13 cellular contexts compared by ENCODE assay signal in genomic region chr6:165704001-165704748, GRCh38. TPM values are rescaled to one million over a fixed set of nuclear protein-coding genes. Genes with fewer than 3 reads are reported as not detected.
DNase-seq lines count a peak whose midpoint lies in the region; ATAC-seq, FAIRE-seq and TF ChIP-seq lines count a peak whose summit lies in the region.
"Had no signal": no experiment of that assay in that cellular context is flagged by ENCODE, and none has a peak within 500 bp of the region (broad histone marks: within the 10 kb centered on the region; RNA-seq: fewer than 3 reads in every experiment).

No MANE protein-coding gene starts in this region.

- H3K4me3 ChIP-seq in astrocyte (ENCODE audit: insufficient read depth, low read depth, low read length): no peak overlapping the region
- H3K4me3 ChIP-seq: BLaER1, hepatocyte, right atrium auricular region had no signal

- H2AFZ ChIP-seq in astrocyte (ENCODE audit: low read depth, low read length): peak overlapping the region; percentile 48
- H2AFZ ChIP-seq: hepatocyte had no signal

- H3K27ac Mint-ChIP-seq in astrocyte (ENCODE audit: unreplicated experiment): no peak overlapping the region
- H3K27ac Mint-ChIP-seq in activated T-cell treated with anti-CD3 and anti-CD28 coated beads, Interleukin-2, amount 50 U/mL, for 24 hours: no peak overlapping the region

- TF ChIP-seq CTCF in astrocyte (IDR thresholded peaks at IDR 0.05; ENCODE audit: insufficient read depth, low read depth, low read length): no peak

- TF ChIP-seq POLR2A in GM18505 (IDR thresholded peaks at IDR 0.05; ENCODE audit: borderline replicate concordance, extremely low read depth, insufficient read depth, insufficient read length): no peak

- H3K4me1 Mint-ChIP-seq in astrocyte (ENCODE audit: low read depth, unreplicated experiment): peaks cover 23% of the 10 kb centered on the region
- H3K4me1 Mint-ChIP-seq in activated T-cell treated with anti-CD3 and anti-CD28 coated beads, Interleukin-2, amount 50 U/mL, for 24 hours (ENCODE audit: low read depth): no peaks in the 10 kb centered on the region

- H3K36me3 Mint-ChIP-seq in astrocyte (ENCODE audit: low read depth, unreplicated experiment): no peaks in the 10 kb centered on the region
- H3K36me3 Mint-ChIP-seq in activated T-cell treated with anti-CD3 and anti-CD28 coated beads, Interleukin-2, amount 50 U/mL, for 24 hours (ENCODE audit: low read depth): no peaks in the 10 kb centered on the region

- H3K9me3 ChIP-seq in astrocyte (ENCODE audit: insufficient read depth, low read depth, low read length): peaks cover 4% of the 10 kb centered on the region
- H3K9me3 ChIP-seq: BLaER1 had no signal

- H3K27ac ChIP-seq in astrocyte (ENCODE audit: low read depth, low read length): no peak overlapping the region
- H3K27ac ChIP-seq: BLaER1, hepatocyte, right atrium auricular region had no signal

- peak overlapping the region; percentile 72 for H3K4me2 ChIP-seq in astrocyte (ENCODE audit: low read length)
- H3K4me2 ChIP-seq: BLaER1, hepatocyte had no signal

- ATAC-seq in GM18505 (IDR thresholded peaks at IDR 0.05; ENCODE audit: unreplicated experiment) (peak; percentile 58), HG02938 (IDR thresholded peaks at IDR 0.05; ENCODE audit: unreplicated experiment) (peak; percentile 71)

- H3K79me2 ChIP-seq in astrocyte (ENCODE audit: insufficient read depth, low read length): no peaks in the 10 kb centered on the region
- H3K79me2 ChIP-seq: hepatocyte had no signal

- H3K27me3 Mint-ChIP-seq in astrocyte (ENCODE audit: low read depth, unreplicated experiment): peaks cover 14% of the 10 kb centered on the region
- H3K27me3 Mint-ChIP-seq in activated T-cell treated with anti-CD3 and anti-CD28 coated beads, Interleukin-2, amount 50 U/mL, for 24 hours: no peaks in the 10 kb centered on the region

- H3K9me3 Mint-ChIP-seq in astrocyte (ENCODE audit: unreplicated experiment): no peaks in the 10 kb centered on the region
- no peaks in the 10 kb centered on the region for H3K9me3 Mint-ChIP-seq in activated T-cell treated with anti-CD3 and anti-CD28 coated beads, Interleukin-2, amount 50 U/mL, for 24 hours

- H3K4me3 Mint-ChIP-seq in astrocyte (ENCODE audit: unreplicated experiment): no peak overlapping the region
- H3K4me3 Mint-ChIP-seq in activated T-cell treated with anti-CD3 and anti-CD28 coated beads, Interleukin-2, amount 50 U/mL, for 24 hours: no peak overlapping the region

- H3K36me3 ChIP-seq in astrocyte (ENCODE audit: insufficient read depth, low read length): no peaks in the 10 kb centered on the region
- H3K36me3 ChIP-seq: BLaER1, right atrium auricular region had no signal

- no peaks in the 10 kb centered on the region for H4K20me1 ChIP-seq in astrocyte (ENCODE audit: insufficient read depth, low read length)
- H4K20me1 ChIP-seq: BLaER1 had no signal

- H3K4me1 ChIP-seq in astrocyte (ENCODE audit: insufficient read depth, low read length): peaks cover 9% of the 10 kb centered on the region
- H3K4me1 ChIP-seq: BLaER1 had no signal

- peak; percentile 40 for DNase-seq in astrocyte (ENCODE audit: low read depth)
- DNase-seq in midbrain (lab: John Stamatoyannopoulos, UW): peak; percentile 2
- DNase-seq in DMS153 (lab: John Stamatoyannopoulos, UW): no peak
- no peak for DNase-seq in HCEC 1CT
- DNase-seq in activated T-cell treated with anti-CD3 and anti-CD28 coated beads, Interleukin-2, amount 50 U/mL, for 24 hours: no peak
- no peak for DNase-seq in DMS53 treated with DMSO at 0.1 percent for 48 hours (lab: John Stamatoyannopoulos, UW; ENCODE audit: unreplicated experiment)
- DNase-seq: T-helper 2 cell had no signal

- H3K9ac ChIP-seq in astrocyte (ENCODE audit: low read length): no peak overlapping the region
- H3K9ac ChIP-seq: BLaER1 had no signal

- no peak for FAIRE-seq in astrocyte (lab: Jason Lieb, UNC)
- FAIRE-seq: colon had no signal

- peaks cover 9% of the 10 kb centered on the region for H3K27me3 ChIP-seq in astrocyte (ENCODE audit: insufficient read depth, low read length)
- H3K27me3 ChIP-seq: BLaER1, hepatocyte, right atrium auricular region had no signal

RNA-seq across cellular contexts. Expression of gene PDE10A, which starts 41.1 kb away (rescaled TPM):
- total RNA-seq in astrocyte: 5.4 and 7.4 TPM in 2 replicates

Comparison
In these comparisons a context has a peak if more than half of its experiments do, and no peak if none do; other contexts are left out.
1. DNase-seq: peak in astrocyte (single experiment) and midbrain (single experiment); none in DMS153 (single experiment), HCEC 1CT (single experiment), activated T-cell treated with anti-CD3 and anti-CD28 coated beads, Interleukin-2, amount 50 U/mL, for 24 hours (single experiment) and DMS53 treated with DMSO at 0.1 percent for 48 hours (single experiment).